1 cellular context compared by ENCODE assay signal in genomic region chr1:46437723-46438122, GRCh38.
TF ChIP-seq lines count a peak whose summit lies in the region.

No MANE protein-coding gene starts in this region.

TF ChIP-seq in K562, 482 proteins besides CTCF, POLR2A, EP300 and RAD21 (continued from another document):
- TF ChIP-seq, protein P1, sequence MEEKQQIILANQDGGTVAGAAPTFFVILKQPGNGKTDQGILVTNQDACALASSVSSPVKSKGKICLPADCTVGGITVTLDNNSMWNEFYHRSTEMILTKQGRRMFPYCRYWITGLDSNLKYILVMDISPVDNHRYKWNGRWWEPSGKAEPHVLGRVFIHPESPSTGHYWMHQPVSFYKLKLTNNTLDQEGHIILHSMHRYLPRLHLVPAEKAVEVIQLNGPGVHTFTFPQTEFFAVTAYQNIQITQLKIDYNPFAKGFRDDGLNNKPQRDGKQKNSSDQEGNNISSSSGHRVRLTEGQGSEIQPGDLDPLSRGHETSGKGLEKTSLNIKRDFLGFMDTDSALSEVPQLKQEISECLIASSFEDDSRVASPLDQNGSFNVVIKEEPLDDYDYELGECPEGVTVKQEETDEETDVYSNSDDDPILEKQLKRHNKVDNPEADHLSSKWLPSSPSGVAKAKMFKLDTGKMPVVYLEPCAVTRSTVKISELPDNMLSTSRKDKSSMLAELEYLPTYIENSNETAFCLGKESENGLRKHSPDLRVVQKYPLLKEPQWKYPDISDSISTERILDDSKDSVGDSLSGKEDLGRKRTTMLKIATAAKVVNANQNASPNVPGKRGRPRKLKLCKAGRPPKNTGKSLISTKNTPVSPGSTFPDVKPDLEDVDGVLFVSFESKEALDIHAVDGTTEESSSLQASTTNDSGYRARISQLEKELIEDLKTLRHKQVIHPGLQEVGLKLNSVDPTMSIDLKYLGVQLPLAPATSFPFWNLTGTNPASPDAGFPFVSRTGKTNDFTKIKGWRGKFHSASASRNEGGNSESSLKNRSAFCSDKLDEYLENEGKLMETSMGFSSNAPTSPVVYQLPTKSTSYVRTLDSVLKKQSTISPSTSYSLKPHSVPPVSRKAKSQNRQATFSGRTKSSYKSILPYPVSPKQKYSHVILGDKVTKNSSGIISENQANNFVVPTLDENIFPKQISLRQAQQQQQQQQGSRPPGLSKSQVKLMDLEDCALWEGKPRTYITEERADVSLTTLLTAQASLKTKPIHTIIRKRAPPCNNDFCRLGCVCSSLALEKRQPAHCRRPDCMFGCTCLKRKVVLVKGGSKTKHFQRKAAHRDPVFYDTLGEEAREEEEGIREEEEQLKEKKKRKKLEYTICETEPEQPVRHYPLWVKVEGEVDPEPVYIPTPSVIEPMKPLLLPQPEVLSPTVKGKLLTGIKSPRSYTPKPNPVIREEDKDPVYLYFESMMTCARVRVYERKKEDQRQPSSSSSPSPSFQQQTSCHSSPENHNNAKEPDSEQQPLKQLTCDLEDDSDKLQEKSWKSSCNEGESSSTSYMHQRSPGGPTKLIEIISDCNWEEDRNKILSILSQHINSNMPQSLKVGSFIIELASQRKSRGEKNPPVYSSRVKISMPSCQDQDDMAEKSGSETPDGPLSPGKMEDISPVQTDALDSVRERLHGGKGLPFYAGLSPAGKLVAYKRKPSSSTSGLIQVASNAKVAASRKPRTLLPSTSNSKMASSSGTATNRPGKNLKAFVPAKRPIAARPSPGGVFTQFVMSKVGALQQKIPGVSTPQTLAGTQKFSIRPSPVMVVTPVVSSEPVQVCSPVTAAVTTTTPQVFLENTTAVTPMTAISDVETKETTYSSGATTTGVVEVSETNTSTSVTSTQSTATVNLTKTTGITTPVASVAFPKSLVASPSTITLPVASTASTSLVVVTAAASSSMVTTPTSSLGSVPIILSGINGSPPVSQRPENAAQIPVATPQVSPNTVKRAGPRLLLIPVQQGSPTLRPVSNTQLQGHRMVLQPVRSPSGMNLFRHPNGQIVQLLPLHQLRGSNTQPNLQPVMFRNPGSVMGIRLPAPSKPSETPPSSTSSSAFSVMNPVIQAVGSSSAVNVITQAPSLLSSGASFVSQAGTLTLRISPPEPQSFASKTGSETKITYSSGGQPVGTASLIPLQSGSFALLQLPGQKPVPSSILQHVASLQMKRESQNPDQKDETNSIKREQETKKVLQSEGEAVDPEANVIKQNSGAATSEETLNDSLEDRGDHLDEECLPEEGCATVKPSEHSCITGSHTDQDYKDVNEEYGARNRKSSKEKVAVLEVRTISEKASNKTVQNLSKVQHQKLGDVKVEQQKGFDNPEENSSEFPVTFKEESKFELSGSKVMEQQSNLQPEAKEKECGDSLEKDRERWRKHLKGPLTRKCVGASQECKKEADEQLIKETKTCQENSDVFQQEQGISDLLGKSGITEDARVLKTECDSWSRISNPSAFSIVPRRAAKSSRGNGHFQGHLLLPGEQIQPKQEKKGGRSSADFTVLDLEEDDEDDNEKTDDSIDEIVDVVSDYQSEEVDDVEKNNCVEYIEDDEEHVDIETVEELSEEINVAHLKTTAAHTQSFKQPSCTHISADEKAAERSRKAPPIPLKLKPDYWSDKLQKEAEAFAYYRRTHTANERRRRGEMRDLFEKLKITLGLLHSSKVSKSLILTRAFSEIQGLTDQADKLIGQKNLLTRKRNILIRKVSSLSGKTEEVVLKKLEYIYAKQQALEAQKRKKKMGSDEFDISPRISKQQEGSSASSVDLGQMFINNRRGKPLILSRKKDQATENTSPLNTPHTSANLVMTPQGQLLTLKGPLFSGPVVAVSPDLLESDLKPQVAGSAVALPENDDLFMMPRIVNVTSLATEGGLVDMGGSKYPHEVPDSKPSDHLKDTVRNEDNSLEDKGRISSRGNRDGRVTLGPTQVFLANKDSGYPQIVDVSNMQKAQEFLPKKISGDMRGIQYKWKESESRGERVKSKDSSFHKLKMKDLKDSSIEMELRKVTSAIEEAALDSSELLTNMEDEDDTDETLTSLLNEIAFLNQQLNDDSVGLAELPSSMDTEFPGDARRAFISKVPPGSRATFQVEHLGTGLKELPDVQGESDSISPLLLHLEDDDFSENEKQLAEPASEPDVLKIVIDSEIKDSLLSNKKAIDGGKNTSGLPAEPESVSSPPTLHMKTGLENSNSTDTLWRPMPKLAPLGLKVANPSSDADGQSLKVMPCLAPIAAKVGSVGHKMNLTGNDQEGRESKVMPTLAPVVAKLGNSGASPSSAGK (IDR thresholded peaks at IDR 0.05): peak; percentile 66; the same call in 1 of the 2 replicates
- TF ChIP-seq MYC (IDR thresholded peaks at IDR 0.05; ENCODE audit: low read depth, low read length) (peak; percentile 64), MYC (CRISPR knock-in tag; IDR thresholded peaks at IDR 0.05; ENCODE audit: borderline replicate concordance, low read depth) (no peak), FOXP1 (CRISPR knock-in tag; IDR thresholded peaks at IDR 0.05) (no peak), ARNT (IDR thresholded peaks at IDR 0.05) (no peak), SOX6 (IDR thresholded peaks at IDR 0.05) (peak; percentile 54; the same call in 1 of the 2 replicates), CCAR2 (IDR thresholded peaks at IDR 0.05; ENCODE audit: low read depth, low read length) (no peak), ZNF232 (CRISPR knock-in tag; IDR thresholded peaks at IDR 0.05) (no peak)
- TF ChIP-seq, protein P2, sequence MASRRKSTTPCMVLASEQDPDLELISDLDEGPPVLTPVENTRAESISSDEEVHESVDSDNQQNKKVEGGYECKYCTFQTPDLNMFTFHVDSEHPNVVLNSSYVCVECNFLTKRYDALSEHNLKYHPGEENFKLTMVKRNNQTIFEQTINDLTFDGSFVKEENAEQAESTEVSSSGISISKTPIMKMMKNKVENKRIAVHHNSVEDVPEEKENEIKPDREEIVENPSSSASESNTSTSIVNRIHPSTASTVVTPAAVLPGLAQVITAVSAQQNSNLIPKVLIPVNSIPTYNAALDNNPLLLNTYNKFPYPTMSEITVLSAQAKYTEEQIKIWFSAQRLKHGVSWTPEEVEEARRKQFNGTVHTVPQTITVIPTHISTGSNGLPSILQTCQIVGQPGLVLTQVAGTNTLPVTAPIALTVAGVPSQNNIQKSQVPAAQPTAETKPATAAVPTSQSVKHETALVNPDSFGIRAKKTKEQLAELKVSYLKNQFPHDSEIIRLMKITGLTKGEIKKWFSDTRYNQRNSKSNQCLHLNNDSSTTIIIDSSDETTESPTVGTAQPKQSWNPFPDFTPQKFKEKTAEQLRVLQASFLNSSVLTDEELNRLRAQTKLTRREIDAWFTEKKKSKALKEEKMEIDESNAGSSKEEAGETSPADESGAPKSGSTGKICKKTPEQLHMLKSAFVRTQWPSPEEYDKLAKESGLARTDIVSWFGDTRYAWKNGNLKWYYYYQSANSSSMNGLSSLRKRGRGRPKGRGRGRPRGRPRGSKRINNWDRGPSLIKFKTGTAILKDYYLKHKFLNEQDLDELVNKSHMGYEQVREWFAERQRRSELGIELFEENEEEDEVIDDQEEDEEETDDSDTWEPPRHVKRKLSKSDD (conservative IDR thresholded peaks at IDR 0.05; ENCODE audit: low read length): no peak
